In the genomic region with DNA sequence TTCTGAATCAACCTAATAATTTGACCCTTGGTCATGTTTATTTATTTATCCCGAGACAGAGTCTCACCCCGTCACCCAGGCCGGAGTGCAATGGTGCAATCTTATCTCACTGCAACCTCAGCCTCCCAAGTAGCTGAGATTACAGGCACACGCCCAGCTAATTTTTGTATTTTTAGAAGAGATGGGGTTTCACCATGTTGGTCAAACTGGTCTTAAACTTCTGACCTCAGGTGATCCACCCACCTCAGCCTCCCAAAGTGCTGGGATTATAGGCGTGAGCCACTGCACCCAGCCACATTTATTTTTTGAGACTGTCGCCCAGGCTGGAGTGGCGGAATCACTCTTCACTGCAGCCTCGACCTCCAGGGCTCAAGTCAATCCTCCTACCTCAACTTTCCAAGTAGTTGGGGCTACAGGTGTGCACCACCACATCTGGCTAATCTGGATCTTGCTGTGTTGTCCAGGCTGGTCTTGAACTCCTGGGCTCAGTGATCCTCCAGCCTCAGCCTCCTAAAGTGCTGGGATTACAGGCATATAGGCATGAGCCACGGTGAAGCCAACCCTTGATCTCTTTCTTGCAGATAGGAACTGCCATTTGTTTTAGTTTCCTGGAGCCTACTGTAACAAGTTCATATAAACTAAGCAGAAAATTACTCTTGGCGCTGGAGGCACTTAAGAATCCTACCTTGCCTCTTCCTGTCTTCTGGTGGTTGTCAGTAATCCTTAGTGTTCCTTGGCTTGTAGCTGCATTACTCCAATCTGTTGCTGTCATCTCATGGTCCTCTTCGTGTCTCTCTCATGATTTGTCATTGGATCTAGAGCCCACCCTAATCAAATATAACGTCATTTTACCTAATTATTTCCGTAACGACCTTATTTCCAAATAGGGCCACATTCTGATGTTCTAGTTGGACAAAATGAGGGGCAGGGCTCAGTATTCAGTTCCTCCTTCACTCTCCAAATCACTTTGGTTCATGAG, we compare ENCODE assay signal across 9 cellular contexts.
DNase-seq lines count a peak whose midpoint lies in the region; ATAC-seq and TF ChIP-seq lines count a peak whose summit lies in the region.
"Had no signal": no experiment of that assay in that cellular context is flagged by ENCODE, and none has a peak within 500 bp of the region (broad histone marks: within the 10 kb centered on the region; RNA-seq: fewer than 3 reads in every experiment).

No MANE protein-coding gene starts in this region.

- no peaks in the 10 kb centered on the region for H3K27me3 Mint-ChIP-seq in nephron (ENCODE audit: low read depth)

- TF ChIP-seq CTCF in NB4 (IDR thresholded peaks at IDR 0.05; ENCODE audit: low read depth, low read length) (no peak), choroid plexus epithelial cell (conservative IDR thresholded peaks at IDR 0.05; ENCODE audit: low read depth, low read length) (no peak), nephron (IDR thresholded peaks at IDR 0.05; ENCODE audit: unreplicated experiment in 3 of 3) (no peak)

- ATAC-seq in GM21825 (IDR thresholded peaks at IDR 0.05; ENCODE audit: unreplicated experiment), result no peak
- ATAC-seq in HG02763 (IDR thresholded peaks at IDR 0.05; ENCODE audit: unreplicated experiment), result no peak
- no peak for ATAC-seq in GM18909 (IDR thresholded peaks at IDR 0.05; ENCODE audit: poor library complexity, unreplicated experiment)

- peaks cover 39% of the 10 kb centered on the region for H3K36me3 Mint-ChIP-seq in nephron (ENCODE audit: low read depth)

- peaks cover 59% of the 10 kb centered on the region for H3K4me1 Mint-ChIP-seq in nephron

- DNase-seq in NB4 (ENCODE audit: low read depth) (no peak), choroid plexus epithelial cell (ENCODE audit: low read depth) (no peak), AG08395 (ENCODE audit: low spot score) (no peak)
- DNase-seq: NCI-H1105 treated with DMSO at 0.1 percent for 48 hours had no signal

- no peaks in the 10 kb centered on the region for H3K9me3 Mint-ChIP-seq in nephron

- peak overlapping the region; percentile 95 for H3K4me3 ChIP-seq in GM08714 (ENCODE audit: low read length)
- peak overlapping the region; percentile 94 for H3K4me3 ChIP-seq in NB4 (ENCODE audit: low read depth, low read length)
- H3K4me3 ChIP-seq in choroid plexus epithelial cell (ENCODE audit: low read depth, low read length), result peak overlapping the region; percentile 97

- TF ChIP-seq POLR2A in NB4 (IDR thresholded peaks at IDR 0.05; ENCODE audit: extremely low read depth, insufficient read length), result no peak

- peak overlapping the region; percentile 6 to 100 (median 22) for H3K27ac Mint-ChIP-seq in nephron

- peak overlapping the region; percentile 96 to 97 (median 97) for H3K4me3 Mint-ChIP-seq in nephron
